ENCODE assay signal across 13 cellular contexts in genomic region chr2:55063713-55064323, GRCh38. TPM values are rescaled to one million over a fixed set of nuclear protein-coding genes. Genes with fewer than 3 reads are reported as not detected.
DNase-seq lines count a peak whose midpoint lies in the region; ATAC-seq and TF ChIP-seq lines count a peak whose summit lies in the region.
"Had no signal": no experiment of that assay in that cellular context is flagged by ENCODE, and none has a peak within 500 bp of the region (broad histone marks: within the 10 kb centered on the region; RNA-seq: fewer than 3 reads in every experiment).

No MANE protein-coding gene starts in this region.

- no peak overlapping the region for H2AFZ ChIP-seq in HCT116 (ENCODE audit: low read depth, low read length, poor library complexity, severe bottlenecking)

- intact Hi-C loops in HCT116 (cut with micrococcal nuclease) = no loop called here

- H3K27me3 ChIP-seq in HCT116 (ENCODE audit: insufficient read depth, low read length) = no peaks in the 10 kb centered on the region
- H3K27me3 ChIP-seq: SJSA1 had no signal

- no peaks in the 10 kb centered on the region for H3K9me3 ChIP-seq in HCT116 (ENCODE audit: control insufficient read depth in 1 of 2, insufficient read depth in 1 of 2, low read depth in 1 of 2, low read length in 2 of 2)
- H3K9me3 ChIP-seq: SJSA1 had no signal

- H3K4me3 Mint-ChIP-seq in mesothelial cell of epicardium = no peak overlapping the region
- H3K4me3 Mint-ChIP-seq: activated naive CD8-positive, alpha-beta T cell had no signal

- DNase-seq in HCT116 (ENCODE audit: low read depth, low spot score) = no peak
- peak; percentile 29 for DNase-seq in SK-MEL-5 (ENCODE audit: low read depth, low spot score)
- DNase-seq in fibroblast of villous mesenchyme (ENCODE audit: low read depth) = no peak
- no peak for DNase-seq in mesothelial cell of epicardium (ENCODE audit: low spot score in 2 of 2, unreplicated experiment in 2 of 2)
- DNase-seq: activated CD4-positive, alpha-beta T cell treated with anti-CD3 and anti-CD28 coated beads for 48 hours had no signal

- no peaks in the 10 kb centered on the region for H3K27me3 Mint-ChIP-seq in mesothelial cell of epicardium (ENCODE audit: low read depth)
- H3K27me3 Mint-ChIP-seq: activated naive CD8-positive, alpha-beta T cell; CD4-positive, alpha-beta memory T cell had no signal

- CTCF ChIA-PET in HCT116 (lab: Charles Lee) = interaction anchor here (0.7 kb wide), 1 partner anchor 611 kb away, joined by 3 read pairs; no protein-coding TSS in a partner anchor

- TF ChIP-seq CTCF in GM12872 (IDR thresholded peaks at IDR 0.05; ENCODE audit: insufficient read depth, low read depth, low read length) (peak; percentile 47), HCT116 (IDR thresholded peaks at IDR 0.05 in 2 of 3, conservative IDR thresholded peaks at IDR 0.05 in 1 of 3; ENCODE audit: borderline replicate concordance in 1 of 3, insufficient read depth in 1 of 3, low read depth in 2 of 3, low read length in 2 of 3) (peak; percentile 15 to 27 (median 26); a peak in 1 of 6 replicates), fibroblast of villous mesenchyme (IDR thresholded peaks at IDR 0.05; ENCODE audit: insufficient read depth, low read depth, low read length) (peak; percentile 34), mesothelial cell of epicardium (IDR thresholded peaks at IDR 0.05; ENCODE audit: unreplicated experiment) (no peak)

- H3K4me3 ChIP-seq in HCT116 (replicated peaks in 1 of 2; ENCODE audit: low read depth in 1 of 2, low read length in 2 of 2) (no peak overlapping the region), fibroblast of villous mesenchyme (ENCODE audit: low read depth, low read length) (no peak overlapping the region)
- H3K4me3 ChIP-seq: SJSA1 had no signal

- no peaks in the 10 kb centered on the region for H3K36me3 Mint-ChIP-seq in mesothelial cell of epicardium
- H3K36me3 Mint-ChIP-seq: CD4-positive, alpha-beta memory T cell had no signal

- H3K4me2 ChIP-seq in HCT116 (ENCODE audit: low read length) = no peak overlapping the region

- ATAC-seq in HCT116 = peak; percentile 84
- ATAC-seq in GM19351 (IDR thresholded peaks at IDR 0.05; ENCODE audit: unreplicated experiment) = no peak
- no peak for ATAC-seq in HG03460 (IDR thresholded peaks at IDR 0.05; ENCODE audit: unreplicated experiment)
- no peak for ATAC-seq in HG03159 (IDR thresholded peaks at IDR 0.05; ENCODE audit: unreplicated experiment)
- ATAC-seq: sciatic nerve had no signal

- peaks cover 5% of the 10 kb centered on the region for H3K9me3 Mint-ChIP-seq in mesothelial cell of epicardium
- H3K9me3 Mint-ChIP-seq: CD4-positive, alpha-beta memory T cell had no signal

- BruUV-seq in HCT116 (replicated peaks; lab: Mats Ljungman, UMichigan) = no TSS peak

- RAD21 ChIA-PET in HCT116 (lab: Charles Lee; ENCODE audit: low non-redundant PET in 1 of 2, low total read pairs in 2 of 2, uncharacterized antibody in 2 of 2, unreplicated experiment in 2 of 2) = no interaction called here

- no peak for TF ChIP-seq POLR2A in HCT116 (IDR thresholded peaks at IDR 0.05; ENCODE audit: borderline replicate concordance, extremely low read depth, insufficient read depth, insufficient read length)

- no peak overlapping the region for H3K27ac Mint-ChIP-seq in mesothelial cell of epicardium
- H3K27ac Mint-ChIP-seq: activated naive CD8-positive, alpha-beta T cell had no signal

- no peaks in the 10 kb centered on the region for H3K36me3 ChIP-seq in HCT116 (ENCODE audit: control insufficient read depth in 1 of 2, insufficient read depth in 2 of 2, low read length in 2 of 2)
- H3K36me3 ChIP-seq: SJSA1 had no signal

- in situ Hi-C loops in SK-MEL-5 (cut with HindIII; ENCODE audit: low pct_unique_long_range_greater_than_20kb, low sequenced_read_pairs) = no loop called here

- TF ChIP-seq RAD21 in HCT116 (IDR thresholded peaks at IDR 0.05; ENCODE audit: low read depth) = peak; percentile 59

- H3K9ac ChIP-seq in HCT116 (ENCODE audit: low read length) = no peak overlapping the region

- H4K20me1 ChIP-seq in HCT116 (ENCODE audit: insufficient read depth) = no peaks in the 10 kb centered on the region

- no peak overlapping the region for H3K27ac ChIP-seq in HCT116 (ENCODE audit: low read depth, low read length)
- H3K27ac ChIP-seq: SJSA1 had no signal

- no peaks in the 10 kb centered on the region for H3K4me1 Mint-ChIP-seq in mesothelial cell of epicardium

- no peaks in the 10 kb centered on the region for H3K79me2 ChIP-seq in HCT116 (ENCODE audit: insufficient read depth, low read length)

- H3K4me1 ChIP-seq in HCT116 (ENCODE audit: control insufficient read depth in 1 of 2, insufficient read depth in 2 of 2, low read length in 2 of 2) = no peaks in the 10 kb centered on the region
- H3K4me1 ChIP-seq: SJSA1 had no signal

- POLR2A ChIA-PET in HCT116 (lab: Charles Lee) = interaction anchor here (1.0 kb wide), 1 partner anchor 13 kb away, joined by 3 read pairs; the partner anchor contains the start of gene RTN4

- no peaks in the 10 kb centered on the region for H3K9me2 ChIP-seq in HCT116 (ENCODE audit: insufficient read depth)

TF ChIP-seq in HCT116, 20 proteins besides CTCF, POLR2A, EP300 and RAD21:
- no peak for TF ChIP-seq ZFX (IDR thresholded peaks at IDR 0.05)
- TF ChIP-seq EGR1 (IDR thresholded peaks at IDR 0.05; ENCODE audit: low read depth) = no peak
- no peak for TF ChIP-seq SRF (IDR thresholded peaks at IDR 0.05; ENCODE audit: low read depth)
- TF ChIP-seq CBX3 (IDR thresholded peaks at IDR 0.05; ENCODE audit: low read depth) = no peak
- TF ChIP-seq, protein P1, sequence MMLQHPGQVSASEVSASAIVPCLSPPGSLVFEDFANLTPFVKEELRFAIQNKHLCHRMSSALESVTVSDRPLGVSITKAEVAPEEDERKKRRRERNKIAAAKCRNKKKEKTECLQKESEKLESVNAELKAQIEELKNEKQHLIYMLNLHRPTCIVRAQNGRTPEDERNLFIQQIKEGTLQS (IDR thresholded peaks at IDR 0.05) = no peak
- TF ChIP-seq, protein P2, sequence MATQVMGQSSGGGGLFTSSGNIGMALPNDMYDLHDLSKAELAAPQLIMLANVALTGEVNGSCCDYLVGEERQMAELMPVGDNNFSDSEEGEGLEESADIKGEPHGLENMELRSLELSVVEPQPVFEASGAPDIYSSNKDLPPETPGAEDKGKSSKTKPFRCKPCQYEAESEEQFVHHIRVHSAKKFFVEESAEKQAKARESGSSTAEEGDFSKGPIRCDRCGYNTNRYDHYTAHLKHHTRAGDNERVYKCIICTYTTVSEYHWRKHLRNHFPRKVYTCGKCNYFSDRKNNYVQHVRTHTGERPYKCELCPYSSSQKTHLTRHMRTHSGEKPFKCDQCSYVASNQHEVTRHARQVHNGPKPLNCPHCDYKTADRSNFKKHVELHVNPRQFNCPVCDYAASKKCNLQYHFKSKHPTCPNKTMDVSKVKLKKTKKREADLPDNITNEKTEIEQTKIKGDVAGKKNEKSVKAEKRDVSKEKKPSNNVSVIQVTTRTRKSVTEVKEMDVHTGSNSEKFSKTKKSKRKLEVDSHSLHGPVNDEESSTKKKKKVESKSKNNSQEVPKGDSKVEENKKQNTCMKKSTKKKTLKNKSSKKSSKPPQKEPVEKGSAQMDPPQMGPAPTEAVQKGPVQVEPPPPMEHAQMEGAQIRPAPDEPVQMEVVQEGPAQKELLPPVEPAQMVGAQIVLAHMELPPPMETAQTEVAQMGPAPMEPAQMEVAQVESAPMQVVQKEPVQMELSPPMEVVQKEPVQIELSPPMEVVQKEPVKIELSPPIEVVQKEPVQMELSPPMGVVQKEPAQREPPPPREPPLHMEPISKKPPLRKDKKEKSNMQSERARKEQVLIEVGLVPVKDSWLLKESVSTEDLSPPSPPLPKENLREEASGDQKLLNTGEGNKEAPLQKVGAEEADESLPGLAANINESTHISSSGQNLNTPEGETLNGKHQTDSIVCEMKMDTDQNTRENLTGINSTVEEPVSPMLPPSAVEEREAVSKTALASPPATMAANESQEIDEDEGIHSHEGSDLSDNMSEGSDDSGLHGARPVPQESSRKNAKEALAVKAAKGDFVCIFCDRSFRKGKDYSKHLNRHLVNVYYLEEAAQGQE (IDR thresholded peaks at IDR 0.05; ENCODE audit: low read depth) = no peak
- no peak for TF ChIP-seq FOSL1 (IDR thresholded peaks at IDR 0.05; ENCODE audit: low read depth)
- TF ChIP-seq, protein P3, sequence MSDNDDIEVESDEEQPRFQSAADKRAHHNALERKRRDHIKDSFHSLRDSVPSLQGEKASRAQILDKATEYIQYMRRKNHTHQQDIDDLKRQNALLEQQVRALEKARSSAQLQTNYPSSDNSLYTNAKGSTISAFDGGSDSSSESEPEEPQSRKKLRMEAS (IDR thresholded peaks at IDR 0.05) = no peak
- no peak for TF ChIP-seq ZBTB33 (IDR thresholded peaks at IDR 0.05; ENCODE audit: extremely low read depth, insufficient replicate concordance, low read length)

RNA-seq across cellular contexts. Expression of gene RTN4, which starts 13.6 kb away (rescaled TPM):
- total RNA-seq in HCT116 (2021; ENCODE audit: unreplicated experiment) (221 TPM), fibroblast of villous mesenchyme (262 and 280 TPM in 2 replicates), mesothelial cell of epicardium (173 to 179 TPM (median 178 TPM) in 3 replicates)
- 156 and 174 TPM in 2 replicates for polyA plus RNA-seq in HCT116 (2012)
- total RNA-seq in SK-MEL-5 (2014; rRNA removed; shearing (Covaris generic)) = 117 and 120 TPM in 2 replicates
- 274 and 292 TPM in 2 replicates for polyA plus RNA-seq in SK-MEL-5 (2015; cell fraction: cytosol; rRNA removed)
- 85.9 and 130 TPM in 2 replicates for polyA plus RNA-seq in SK-MEL-5 (2015; cell fraction: nucleus; rRNA removed)
